Comparison of ENCODE assay signal across 25 cellular contexts in genomic region chr13:66534561-66534960, GRCh38.
"Had no signal": no experiment of that assay in that cellular context is flagged by ENCODE, and none has a peak within 500 bp of the region (broad histone marks: within the 10 kb centered on the region; RNA-seq: fewer than 3 reads in every experiment).

No MANE protein-coding gene starts in this region.

- H3K36me3 ChIP-seq: left ventricle myocardium inferior, sigmoid colon, thyroid gland had no signal

- H3K4me3 Mint-ChIP-seq: brain; central memory CD8-positive, alpha-beta T cell; nephron progenitor cell had no signal

- DNase-seq: activated CD4-positive, alpha-beta T cell treated with anti-CD3 and anti-CD28 coated beads, Interleukin-2, amount 50 U/mL, for 1 hour; activated CD8-positive, alpha-beta memory T cell treated with anti-CD3 and anti-CD28 coated beads for 24 hours; activated CD8-positive, alpha-beta memory T cell treated with anti-CD3 and anti-CD28 coated beads, Interleukin-2, amount 50 U/mL, for 48 hours; activated effector memory CD4-positive, alpha-beta T cell treated with Interleukin-2 at 50 U/mL for 16 hours; activated naive CD4-positive, alpha-beta T cell treated with anti-CD3 and anti-CD28 coated beads, Interleukin-2, amount 50 U/mL, for 16 hours; activated T-cell treated with anti-CD3 and anti-CD28 coated beads, Interleukin-2, amount 50 U/mL, for 48 hours; cortex of kidney; effector CD4-positive, alpha-beta T cell; glutamatergic neuron; hippocampal formation; islet precursor cell; left ventricle myocardium inferior; mammary epithelial cell; nephron progenitor cell; nucleus accumbens; posterior cingulate gyrus; sigmoid colon; stimulated activated CD4-positive, alpha-beta T cell treated with anti-CD3 and anti-CD28 coated beads, Interleukin-1b, Interleukin-23, amount 100 ng/mL, for 48 hours; stimulated activated CD8-positive, alpha-beta memory T cell treated with anti-CD3 and anti-CD28 coated beads, Interleukin-4, amount 100 ng/mL, for 48 hours; stimulated activated naive CD4-positive, alpha-beta T cell; T1000; thyroid gland had no signal

- H3K4me1 ChIP-seq: foreskin keratinocyte, left ventricle myocardium inferior, sigmoid colon, thyroid gland had no signal

- H3K9me3 Mint-ChIP-seq: brain, nephron progenitor cell had no signal

- H3K4me1 Mint-ChIP-seq: central memory CD8-positive, alpha-beta T cell had no signal

- H3K4me3 ChIP-seq: left ventricle myocardium inferior, sigmoid colon, thyroid gland had no signal

- H3K27me3 ChIP-seq: foreskin keratinocyte, sigmoid colon, thyroid gland had no signal

- H3K27me3 Mint-ChIP-seq: brain; central memory CD8-positive, alpha-beta T cell had no signal

- H3K27ac ChIP-seq: foreskin keratinocyte, left ventricle myocardium inferior, sigmoid colon, thyroid gland had no signal

- H3K36me3 Mint-ChIP-seq: brain had no signal

- H3K27ac Mint-ChIP-seq: brain had no signal

- H3K9me3 ChIP-seq: left ventricle myocardium inferior, sigmoid colon, thyroid gland had no signal
